ENCODE assay signal across 8 cellular contexts in genomic region chr15:52018693-52019393, GRCh38. TPM values are rescaled to one million over a fixed set of nuclear protein-coding genes. Genes with fewer than 3 reads are reported as not detected.
DNase-seq lines count a peak whose midpoint lies in the region; ATAC-seq and TF ChIP-seq lines count a peak whose summit lies in the region.

Gene MAPK6, plus strand, starts transcription at chr15:52019219. Its CDS starts 27,242 bp downstream, at chr15:52046461.

- DNase-seq in AG09309 (ENCODE audit: low read depth) (peak; percentile 65), NCI-H446 (lab: John Stamatoyannopoulos, UW) (peak; percentile 67 to 94), cerebellar cortex (ENCODE audit: low spot score) (peak; percentile 88), kidney epithelial cell (ENCODE audit: low read depth) (peak; percentile 50)
- DNase-seq in activated CD4-positive, CD25-positive, alpha-beta regulatory T cell treated with anti-CD3 and anti-CD28 coated beads, Interleukin-2, amount 50 U/mL, for 72 hours: peak; percentile 96
- DNase-seq in stimulated activated CD4-positive, alpha-beta T cell treated with anti-CD3 and anti-CD28 coated beads, Interleukin-15, amount 100 ng/mL, for 24 hours: peak; percentile 95

- H3K4me3 ChIP-seq in AG09309 (ENCODE audit: control insufficient read depth, low read depth, low read length) (peak within 1 kb of the TSS; percentile 67), kidney epithelial cell (ENCODE audit: low read depth, low read length) (peak within 1 kb of the TSS; percentile 66)

- ATAC-seq in GM18909 (IDR thresholded peaks at IDR 0.05; ENCODE audit: poor library complexity, unreplicated experiment): peak; percentile 77
- peak; percentile 69 for ATAC-seq in HG03159 (IDR thresholded peaks at IDR 0.05; ENCODE audit: unreplicated experiment)

- TF ChIP-seq CTCF in AG09309 (IDR thresholded peaks at IDR 0.05; ENCODE audit: control insufficient read depth, insufficient read depth, low read depth, low read length, missing control alignments): no peak
- TF ChIP-seq CTCF in kidney epithelial cell (IDR thresholded peaks at IDR 0.05; ENCODE audit: insufficient read depth, low read length, poor library complexity, severe bottlenecking): no peak

- no peaks in the 10 kb centered on the region for H3K36me3 ChIP-seq in kidney epithelial cell (ENCODE audit: control insufficient read depth, insufficient read depth, low read length)

- H3K27me3 ChIP-seq in kidney epithelial cell (ENCODE audit: control insufficient read depth, insufficient read depth, low read length): no peaks in the 10 kb centered on the region

RNA-seq across cellular contexts. Expression of gene MAPK6, which starts in this region (rescaled TPM):
- total RNA-seq in kidney epithelial cell: 56.4 and 67.2 TPM in 2 replicates

Comparison
In these comparisons a context has a peak if more than half of its experiments do, and no peak if none do; other contexts are left out.
1. Peak in every context shown above with its lines: DNase-seq, ATAC-seq and H3K4me3 ChIP-seq.